ENCODE assay signal across 13 cellular contexts in genomic region chr20:39878809-39879208, GRCh38.
"Had no signal": no experiment of that assay in that cellular context is flagged by ENCODE, and none has a peak within 500 bp of the region (broad histone marks: within the 10 kb centered on the region; RNA-seq: fewer than 3 reads in every experiment).

No MANE protein-coding gene starts in this region.

- H3K27ac Mint-ChIP-seq: activated CD4-positive, alpha-beta memory T cell treated with anti-CD3 and anti-CD28 coated beads for 36 hours; activated CD8-positive, alpha-beta memory T cell treated with anti-CD3 and anti-CD28 coated beads, Interleukin-2, amount 10 ng/mL, durations not matched to agents 7 days and 5 days; activated naive CD4-positive, alpha-beta T cell treated with anti-CD3 and anti-CD28 coated beads, Interleukin-2, amount 10 ng/mL, durations not matched to agents 7 days and 5 days; activated T-cell treated with anti-CD3 and anti-CD28 coated beads, Interleukin-2, amount 50 U/mL, for 24 hours; stimulated activated naive B cell treated with anti-CD40 and anti-IgM and Interleukin-4, amounts not matched to agents 10 μg/mL and 1 μg/mL and 100 μg/mL, for 72 hours; T-cell had no signal

- DNase-seq: activated CD4-positive, alpha-beta memory T cell treated with anti-CD3 and anti-CD28 coated beads for 36 hours; activated CD8-positive, alpha-beta memory T cell treated with anti-CD3 and anti-CD28 coated beads, Interleukin-2, amount 10 ng/mL, durations not matched to agents 7 days and 5 days; activated naive CD4-positive, alpha-beta T cell treated with anti-CD3 and anti-CD28 coated beads, Interleukin-2, amount 10 ng/mL, durations not matched to agents 7 days and 5 days; activated T-cell treated with anti-CD3 and anti-CD28 coated beads, Interleukin-2, amount 50 U/mL, for 24 hours; central memory CD4-positive, alpha-beta T cell; posterior cingulate gyrus; retina; stimulated activated CD4-positive, alpha-beta T cell treated with anti-CD3 and anti-CD28 coated beads, Interleukin-2, amount 100 ng/mL, for 48 hours; stimulated activated naive B cell treated with anti-CD40 and anti-IgM and Interleukin-4, amounts not matched to agents 10 μg/mL and 1 μg/mL and 100 μg/mL, for 72 hours; T-cell; tibial artery; WERI-Rb-1 had no signal

- H3K9me3 Mint-ChIP-seq: activated naive CD4-positive, alpha-beta T cell treated with anti-CD3 and anti-CD28 coated beads, Interleukin-2, amount 10 ng/mL, durations not matched to agents 7 days and 5 days had no signal

- H3K36me3 Mint-ChIP-seq: activated CD4-positive, alpha-beta memory T cell treated with anti-CD3 and anti-CD28 coated beads for 36 hours; activated CD8-positive, alpha-beta memory T cell treated with anti-CD3 and anti-CD28 coated beads, Interleukin-2, amount 10 ng/mL, durations not matched to agents 7 days and 5 days; activated naive CD4-positive, alpha-beta T cell treated with anti-CD3 and anti-CD28 coated beads, Interleukin-2, amount 10 ng/mL, durations not matched to agents 7 days and 5 days; stimulated activated naive B cell treated with anti-CD40 and anti-IgM and Interleukin-4, amounts not matched to agents 10 μg/mL and 1 μg/mL and 100 μg/mL, for 72 hours; T-cell had no signal

- H3K4me1 Mint-ChIP-seq: activated CD8-positive, alpha-beta memory T cell treated with anti-CD3 and anti-CD28 coated beads, Interleukin-2, amount 10 ng/mL, durations not matched to agents 7 days and 5 days; activated naive CD4-positive, alpha-beta T cell treated with anti-CD3 and anti-CD28 coated beads, Interleukin-2, amount 10 ng/mL, durations not matched to agents 7 days and 5 days; T-cell had no signal

- H3K27ac ChIP-seq: coronary artery, tibial artery, WERI-Rb-1 had no signal

- H3K27me3 Mint-ChIP-seq: activated CD4-positive, alpha-beta memory T cell treated with anti-CD3 and anti-CD28 coated beads for 36 hours; activated CD8-positive, alpha-beta memory T cell treated with anti-CD3 and anti-CD28 coated beads, Interleukin-2, amount 10 ng/mL, durations not matched to agents 7 days and 5 days; activated naive CD4-positive, alpha-beta T cell treated with anti-CD3 and anti-CD28 coated beads, Interleukin-2, amount 10 ng/mL, durations not matched to agents 7 days and 5 days; activated T-cell treated with anti-CD3 and anti-CD28 coated beads, Interleukin-2, amount 50 U/mL, for 24 hours had no signal

- H3K4me3 Mint-ChIP-seq: activated CD4-positive, alpha-beta memory T cell treated with anti-CD3 and anti-CD28 coated beads for 36 hours; activated CD8-positive, alpha-beta memory T cell treated with anti-CD3 and anti-CD28 coated beads, Interleukin-2, amount 10 ng/mL, durations not matched to agents 7 days and 5 days; activated naive CD4-positive, alpha-beta T cell treated with anti-CD3 and anti-CD28 coated beads, Interleukin-2, amount 10 ng/mL, durations not matched to agents 7 days and 5 days; activated T-cell treated with anti-CD3 and anti-CD28 coated beads, Interleukin-2, amount 50 U/mL, for 24 hours; stimulated activated naive B cell treated with anti-CD40 and anti-IgM and Interleukin-4, amounts not matched to agents 10 μg/mL and 1 μg/mL and 100 μg/mL, for 72 hours; T-cell had no signal
